ENCODE assay signal across 8 cellular contexts in the genomic region with DNA sequence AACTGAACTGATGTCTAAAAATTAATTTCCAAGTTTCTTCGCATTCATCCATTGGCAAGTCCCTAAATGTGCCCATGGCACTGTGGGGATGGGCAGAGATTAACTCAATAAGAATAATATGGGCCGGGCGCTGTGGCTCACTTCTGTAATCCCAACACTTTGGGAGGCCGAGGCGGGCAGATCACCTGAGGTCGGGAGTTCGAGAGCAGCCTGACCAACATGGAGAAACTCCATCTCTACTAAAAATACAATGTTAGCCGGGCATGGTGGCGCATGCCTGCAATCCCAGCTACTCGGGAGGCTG. TPM values are rescaled to one million over a fixed set of nuclear protein-coding genes. Genes with fewer than 3 reads are reported as not detected.
DNase-seq lines count a peak whose midpoint lies in the region; ATAC-seq, FAIRE-seq and TF ChIP-seq lines count a peak whose summit lies in the region.
"Not testable (repeated sequence)": the region's sequence is repeated elsewhere in the genome, so short reads cannot be mapped to it uniquely, and the experiment has no call there.

No MANE protein-coding gene starts in this region.

- peaks cover 11 to 22% of the 10 kb centered on the region in 2 donors for H3K4me1 ChIP-seq in ascending aorta
- H3K4me1 ChIP-seq in HepG2 (ENCODE audit: insufficient read depth, low read length): peaks cover 45% of the 10 kb centered on the region
- peaks cover 31 to 35% of the 10 kb centered on the region in 2 experiments for H3K4me1 ChIP-seq in neutrophil (ENCODE audit: control insufficient read depth in 1 of 2, insufficient read depth in 1 of 2, low read depth in 1 of 2, low read length in 1 of 2)
- peaks cover 36% of the 10 kb centered on the region for H3K4me1 ChIP-seq in suprapubic skin

- H2AFZ ChIP-seq in HepG2 (ENCODE audit: low read length): not testable (repeated sequence)

- intact Hi-C loops in ascending aorta (cut with DNase I): loop anchor here (2.0 kb wide), 1 partner anchor 75 kb away; a partner anchor contains a TSS
- intact Hi-C loops in HepG2 (cut with micrococcal nuclease; ENCODE audit: unreplicated experiment): loop anchor here (5.0 kb wide), 1 partner anchor 42 kb away; a partner anchor contains a TSS

- TF ChIP-seq RAD21 in HepG2 (CRISPR knock-in tag; IDR thresholded peaks at IDR 0.05): not testable (repeated sequence)

- TF ChIP-seq EP300 in HepG2 (IDR thresholded peaks at IDR 0.05; ENCODE audit: low read depth in 2 of 2, low read length in 2 of 2); HepG2 (CRISPR knock-in tag; IDR thresholded peaks at IDR 0.05; ENCODE audit: borderline replicate concordance); suprapubic skin (IDR thresholded peaks at IDR 0.05): not testable (repeated sequence)

- not testable (repeated sequence) for H4K20me1 ChIP-seq in HepG2 (ENCODE audit: insufficient read depth, low read length)

- peak overlapping the region; percentile 77 for H3K27ac ChIP-seq in C4-2B
- peak overlapping the region; percentile 85 for H3K27ac ChIP-seq in VCaP
- not testable (repeated sequence) for H3K27ac ChIP-seq in ascending aorta, neutrophil, suprapubic skin
- peak overlapping the region; percentile 71 for H3K27ac ChIP-seq in HepG2 (ENCODE audit: extremely low read length, insufficient read depth, low read length)

- H3K4me3 ChIP-seq in Jurkat, Clone E6-1 (ENCODE audit: low read length): peak overlapping the region; percentile 90
- peak overlapping the region; percentile 75 to 87 for H3K4me3 ChIP-seq in ascending aorta
- peak overlapping the region; percentile 91 for H3K4me3 ChIP-seq in epithelial cell of proximal tubule (ENCODE audit: low read depth, low read length)
- H3K4me3 ChIP-seq in HepG2 (replicated peaks in 1 of 3; ENCODE audit: insufficient read depth in 1 of 3, low read depth in 2 of 3, low read length in 3 of 3): peak overlapping the region; percentile 88 to 93 (median 88); a peak in 5 of 6 replicates
- H3K4me3 ChIP-seq in neutrophil (ENCODE audit: low read depth in 1 of 2, low read length in 1 of 2): peak overlapping the region; percentile 63 to 72
- peak overlapping the region; percentile 100 for H3K4me3 ChIP-seq in suprapubic skin

- not testable (repeated sequence) for TF ChIP-seq POLR2A in HepG2 (IDR thresholded peaks at IDR 0.05; ENCODE audit: insufficient read depth in 1 of 2, low read depth in 2 of 2, low read length in 2 of 2); suprapubic skin (IDR thresholded peaks at IDR 0.05)

- not testable (repeated sequence) for H3K27me3 ChIP-seq in ascending aorta; HepG2 (ENCODE audit: control insufficient read depth in 1 of 2, insufficient read depth in 2 of 2, low read length in 2 of 2); neutrophil; suprapubic skin

- H3K9ac ChIP-seq in HepG2 (ENCODE audit: insufficient read depth, low read depth, low read length): peak overlapping the region; percentile 78

- not testable (repeated sequence) for TF ChIP-seq CTCF in C4-2B (conservative IDR thresholded peaks at IDR 0.05); VCaP (conservative IDR thresholded peaks at IDR 0.05); ascending aorta (IDR thresholded peaks at IDR 0.05); epithelial cell of proximal tubule (conservative IDR thresholded peaks at IDR 0.05; ENCODE audit: low read depth, low read length); HepG2 (CRISPR knock-in tag; IDR thresholded peaks at IDR 0.05); neutrophil (IDR thresholded peaks at IDR 0.05); suprapubic skin (IDR thresholded peaks at IDR 0.05)

- POLR2A ChIA-PET in HepG2 (lab: Yijun Ruan, JAX): not testable (repeated sequence)

- CTCF ChIA-PET in HepG2 (lab: Yijun Ruan, JAX; ENCODE audit: low intra/inter-chr PET ratio, low total read pairs): not testable (repeated sequence)

- not testable (repeated sequence) for H3K9me3 ChIP-seq in ascending aorta; HepG2 (ENCODE audit: low read length); neutrophil; suprapubic skin

- H3K79me2 ChIP-seq in HepG2 (ENCODE audit: insufficient read depth, low read length): peaks cover 41% of the 10 kb centered on the region

- not testable (repeated sequence) for DNase-seq in Jurkat, Clone E6-1 (ENCODE audit: low read depth, low spot score); ascending aorta (ENCODE audit: low spot score in 2 of 2); epithelial cell of proximal tubule (ENCODE audit: low read depth); HepG2 (ENCODE audit: low spot score); suprapubic skin (ENCODE audit: low spot score in 2 of 2)

- 82% methylated on average over 10 of the region's 10 CpGs for WGBS in HepG2 (ENCODE audit: low lambda C conversion rate)
- 89% methylated on average over 10 of the region's 10 CpGs for WGBS in suprapubic skin

- H3K4me2 ChIP-seq in HepG2 (ENCODE audit: low read depth, low read length): peak overlapping the region; percentile 70

- ATAC-seq in HepG2: not testable (repeated sequence)

- H3K36me3 ChIP-seq in ascending aorta; HepG2 (replicated peaks in 1 of 2; ENCODE audit: control insufficient read depth in 1 of 2, insufficient read depth in 2 of 2, low read length in 2 of 2); neutrophil; suprapubic skin: not testable (repeated sequence)

- in situ Hi-C loops in HepG2 (cut with HindIII; ENCODE audit: extremely low pct_ligation_motif_present, low pct_unique_long_range_greater_than_20kb): loop anchor here (10.0 kb wide), 1 partner anchor 89 kb away; no protein-coding TSS in a partner anchor

- BruUV-seq in HepG2 (replicated peaks; lab: Mats Ljungman, UMichigan): not testable (repeated sequence)

- FAIRE-seq in HepG2 (lab: Jason Lieb, UNC): not testable (repeated sequence)

RNA-seq across cellular contexts. Expression of a gene that starts 0.5 kb away (rescaled TPM):
- 22.4 TPM for polyA plus RNA-seq in Jurkat, Clone E6-1 (2012; ENCODE audit: insufficient read depth, insufficient read length)
- 10.6 TPM for total RNA-seq in ascending aorta
- 19.2 and 22.2 TPM in 2 replicates for total RNA-seq in epithelial cell of proximal tubule
- 5.9 and 9.9 TPM in 2 replicates for total RNA-seq in HepG2 (2016; rRNA removed; fragmentation: Illumina TruSeq; extraction: Trizol)
- 5.4 and 5.5 TPM in 2 replicates for total RNA-seq in HepG2 (2016; cell fraction: cytosol; rRNA removed; fragmentation: Illumina TruSeq; extraction: Trizol; ENCODE audit: low read depth)
- total RNA-seq in HepG2 (2016; cell fraction: insoluble cytoplasmic fraction; rRNA removed; fragmentation: Illumina TruSeq; extraction: Trizol): 6.0 and 11.1 TPM in 2 replicates
- 6.6 and 8.1 TPM in 2 replicates for total RNA-seq in HepG2 (2016; cell fraction: membrane; rRNA removed; fragmentation: Illumina TruSeq; extraction: Trizol)
- 11.8 and 16.0 TPM in 2 replicates for total RNA-seq in HepG2 (2016; cell fraction: nucleus; rRNA removed; fragmentation: Illumina TruSeq; extraction: Trizol)
- polyA plus RNA-seq in HepG2 (2011; rRNA removed): 6.3 and 6.5 TPM in 2 replicates
- polyA plus RNA-seq in HepG2 (2011; cell fraction: cytosol; rRNA removed): 5.8 and 7.7 TPM in 2 replicates
- 22.7 and 25.4 TPM in 2 replicates for polyA plus RNA-seq in HepG2 (2011; cell fraction: nucleus; rRNA removed)
- 10.8 and 15.1 TPM in 2 replicates for polyA plus RNA-seq in HepG2 (2012)
- 3.9 and 4.0 TPM in 2 replicates for polyA plus RNA-seq in HepG2 (2016; cell fraction: cytosol; fragmentation: Illumina TruSeq; extraction: Trizol; ENCODE audit: low read depth)
- polyA plus RNA-seq in HepG2 (2016; cell fraction: insoluble cytoplasmic fraction; fragmentation: Illumina TruSeq; extraction: Trizol; ENCODE audit: low read depth): 8.3 and 10.4 TPM in 2 replicates
- polyA plus RNA-seq in HepG2 (2016; cell fraction: membrane; fragmentation: Illumina TruSeq; extraction: Trizol; ENCODE audit: low read depth): 5.7 and 6.2 TPM in 2 replicates
- 25.5 and 27.0 TPM in 2 replicates for polyA plus RNA-seq in HepG2 (2016; cell fraction: nucleus; fragmentation: Illumina TruSeq; extraction: Trizol; ENCODE audit: insufficient read depth, low read depth)
- polyA minus RNA-seq in HepG2 (2011; rRNA and poly(A)+ RNA removed; ENCODE audit: low replicate concordance): 7.0 and 10.1 TPM in 2 replicates
- polyA minus RNA-seq in HepG2 (2011; cell fraction: cytosol; rRNA and poly(A)+ RNA removed): 5.2 and 5.5 TPM in 2 replicates
- polyA minus RNA-seq in HepG2 (2011; cell fraction: nucleus; rRNA and poly(A)+ RNA removed): 15.8 and 20.3 TPM in 2 replicates
- total RNA-seq in suprapubic skin: 10 to 100 TPM; 14.6 to 19.0 (median 17.6) TPM

RNA-seq across cellular contexts. Expression of a gene that starts 1.9 kb away (rescaled TPM):
- 50.4 TPM for polyA plus RNA-seq in Jurkat, Clone E6-1 (2012; ENCODE audit: insufficient read depth, insufficient read length)
- total RNA-seq in ascending aorta (11.8 TPM), epithelial cell of proximal tubule (49.5 and 55.4 TPM in 2 replicates), HepG2 (2016; rRNA removed; fragmentation: Illumina TruSeq; extraction: Trizol) (33.9 and 44.6 TPM in 2 replicates), suprapubic skin (10 to 100 TPM; 16.4 to 21.3 (median 20.2) TPM)
- total RNA-seq in HepG2 (2016; cell fraction: cytosol; rRNA removed; fragmentation: Illumina TruSeq; extraction: Trizol; ENCODE audit: low read depth): 8.8 and 9.5 TPM in 2 replicates
- total RNA-seq in HepG2 (2016; cell fraction: insoluble cytoplasmic fraction; rRNA removed; fragmentation: Illumina TruSeq; extraction: Trizol): 34.8 and 45.3 TPM in 2 replicates
- 18.7 and 19.6 TPM in 2 replicates for total RNA-seq in HepG2 (2016; cell fraction: membrane; rRNA removed; fragmentation: Illumina TruSeq; extraction: Trizol)
- 14.0 and 17.3 TPM in 2 replicates for total RNA-seq in HepG2 (2016; cell fraction: nucleus; rRNA removed; fragmentation: Illumina TruSeq; extraction: Trizol)
- 16.5 and 16.6 TPM in 2 replicates for polyA plus RNA-seq in HepG2 (2011; rRNA removed)
- polyA plus RNA-seq in HepG2 (2011; cell fraction: cytosol; rRNA removed): 12.9 and 13.7 TPM in 2 replicates
- 5.9 and 7.7 TPM in 2 replicates for polyA plus RNA-seq in HepG2 (2011; cell fraction: nucleus; rRNA removed)
- 10.7 and 12.2 TPM in 2 replicates for polyA plus RNA-seq in HepG2 (2012)
- 6.5 and 6.7 TPM in 2 replicates for polyA plus RNA-seq in HepG2 (2016; cell fraction: cytosol; fragmentation: Illumina TruSeq; extraction: Trizol; ENCODE audit: low read depth)
- polyA plus RNA-seq in HepG2 (2016; cell fraction: insoluble cytoplasmic fraction; fragmentation: Illumina TruSeq; extraction: Trizol; ENCODE audit: low read depth): 32.4 and 33.3 TPM in 2 replicates
- polyA plus RNA-seq in HepG2 (2016; cell fraction: membrane; fragmentation: Illumina TruSeq; extraction: Trizol; ENCODE audit: low read depth): 10.4 and 10.6 TPM in 2 replicates
- 20.0 and 20.1 TPM in 2 replicates for polyA plus RNA-seq in HepG2 (2016; cell fraction: nucleus; fragmentation: Illumina TruSeq; extraction: Trizol; ENCODE audit: insufficient read depth, low read depth)
- 36.7 and 57.5 TPM in 2 replicates for polyA minus RNA-seq in HepG2 (2011; rRNA and poly(A)+ RNA removed; ENCODE audit: low replicate concordance)
- polyA minus RNA-seq in HepG2 (2011; cell fraction: cytosol; rRNA and poly(A)+ RNA removed): 10.2 and 11.0 TPM in 2 replicates
- 11.3 and 12.9 TPM in 2 replicates for polyA minus RNA-seq in HepG2 (2011; cell fraction: nucleus; rRNA and poly(A)+ RNA removed)

RNA-seq across cellular contexts. Expression of a gene that starts 24.4 kb away (rescaled TPM):
- polyA plus RNA-seq in Jurkat, Clone E6-1 (2012; ENCODE audit: insufficient read depth, insufficient read length): not detected
- total RNA-seq in ascending aorta (not detected), epithelial cell of proximal tubule (not detected in 2 replicates), HepG2 (2016; rRNA removed; fragmentation: Illumina TruSeq; extraction: Trizol) (0.62 TPM in 1 of 2 replicates, not detected in the other), suprapubic skin (not detected)
- total RNA-seq in HepG2 (2016; cell fraction: cytosol; rRNA removed; fragmentation: Illumina TruSeq; extraction: Trizol; ENCODE audit: low read depth): not detected in 2 replicates
- total RNA-seq in HepG2 (2016; cell fraction: insoluble cytoplasmic fraction; rRNA removed; fragmentation: Illumina TruSeq; extraction: Trizol): 0.61 TPM in 1 of 2 replicates, not detected in the other
- 0.15 and 0.21 TPM in 2 replicates for total RNA-seq in HepG2 (2016; cell fraction: membrane; rRNA removed; fragmentation: Illumina TruSeq; extraction: Trizol)
- total RNA-seq in HepG2 (2016; cell fraction: nucleus; rRNA removed; fragmentation: Illumina TruSeq; extraction: Trizol): 0.78 and 1.1 TPM in 2 replicates
- polyA plus RNA-seq in HepG2 (2011; rRNA removed): 0.08 and 0.11 TPM in 2 replicates
- polyA plus RNA-seq in HepG2 (2011; cell fraction: cytosol; rRNA removed): 0.08 and 0.09 TPM in 2 replicates
- polyA plus RNA-seq in HepG2 (2011; cell fraction: nucleus; rRNA removed): 0.24 and 0.29 TPM in 2 replicates
- polyA plus RNA-seq in HepG2 (2012): 0.31 and 0.40 TPM in 2 replicates
- polyA plus RNA-seq in HepG2 (2016; cell fraction: cytosol; fragmentation: Illumina TruSeq; extraction: Trizol; ENCODE audit: low read depth): 0.11 and 0.46 TPM in 2 replicates
- polyA plus RNA-seq in HepG2 (2016; cell fraction: insoluble cytoplasmic fraction; fragmentation: Illumina TruSeq; extraction: Trizol; ENCODE audit: low read depth): 0.50 TPM in 1 of 2 replicates, not detected in the other
- 0.21 and 0.36 TPM in 2 replicates for polyA plus RNA-seq in HepG2 (2016; cell fraction: membrane; fragmentation: Illumina TruSeq; extraction: Trizol; ENCODE audit: low read depth)
- polyA plus RNA-seq in HepG2 (2016; cell fraction: nucleus; fragmentation: Illumina TruSeq; extraction: Trizol; ENCODE audit: insufficient read depth, low read depth): 0.81 and 1.9 TPM in 2 replicates
- not detected in 2 replicates for polyA minus RNA-seq in HepG2 (2011; rRNA and poly(A)+ RNA removed; ENCODE audit: low replicate concordance)
- not detected in 2 replicates for polyA minus RNA-seq in HepG2 (2011; cell fraction: cytosol; rRNA and poly(A)+ RNA removed)
- 0.39 TPM in 1 of 2 replicates, not detected in the other for polyA minus RNA-seq in HepG2 (2011; cell fraction: nucleus; rRNA and poly(A)+ RNA removed)

RNA-seq across cellular contexts. Expression of a gene that starts 44.0 kb away (rescaled TPM):
- 71.2 TPM for polyA plus RNA-seq in Jurkat, Clone E6-1 (2012; ENCODE audit: insufficient read depth, insufficient read length)
- total RNA-seq in ascending aorta (not detected), epithelial cell of proximal tubule (11.2 and 25.0 TPM in 2 replicates), HepG2 (2016; rRNA removed; fragmentation: Illumina TruSeq; extraction: Trizol) (22.0 and 24.9 TPM in 2 replicates), suprapubic skin (1 to 10 TPM in 2 of 4 donors, under 1 TPM in 1, not detected in 1; 0.62 to 3.6 (median 2.5) TPM)
- 32.3 and 41.2 TPM in 2 replicates for total RNA-seq in HepG2 (2016; cell fraction: cytosol; rRNA removed; fragmentation: Illumina TruSeq; extraction: Trizol; ENCODE audit: low read depth)
- 18.1 and 23.2 TPM in 2 replicates for total RNA-seq in HepG2 (2016; cell fraction: insoluble cytoplasmic fraction; rRNA removed; fragmentation: Illumina TruSeq; extraction: Trizol)
- 41.4 and 43.7 TPM in 2 replicates for total RNA-seq in HepG2 (2016; cell fraction: membrane; rRNA removed; fragmentation: Illumina TruSeq; extraction: Trizol)
- 8.1 and 10.8 TPM in 2 replicates for total RNA-seq in HepG2 (2016; cell fraction: nucleus; rRNA removed; fragmentation: Illumina TruSeq; extraction: Trizol)
- 2.9 and 3.3 TPM in 2 replicates for polyA plus RNA-seq in HepG2 (2011; rRNA removed)
- 3.8 and 4.5 TPM in 2 replicates for polyA plus RNA-seq in HepG2 (2011; cell fraction: cytosol; rRNA removed)
- 2.8 and 3.7 TPM in 2 replicates for polyA plus RNA-seq in HepG2 (2011; cell fraction: nucleus; rRNA removed)
- polyA plus RNA-seq in HepG2 (2012): 5.0 and 10.5 TPM in 2 replicates
- polyA plus RNA-seq in HepG2 (2016; cell fraction: cytosol; fragmentation: Illumina TruSeq; extraction: Trizol; ENCODE audit: low read depth): 49.6 and 69.4 TPM in 2 replicates
- 33.2 and 38.1 TPM in 2 replicates for polyA plus RNA-seq in HepG2 (2016; cell fraction: insoluble cytoplasmic fraction; fragmentation: Illumina TruSeq; extraction: Trizol; ENCODE audit: low read depth)
- 55.5 and 60.0 TPM in 2 replicates for polyA plus RNA-seq in HepG2 (2016; cell fraction: membrane; fragmentation: Illumina TruSeq; extraction: Trizol; ENCODE audit: low read depth)
- 17.3 and 17.4 TPM in 2 replicates for polyA plus RNA-seq in HepG2 (2016; cell fraction: nucleus; fragmentation: Illumina TruSeq; extraction: Trizol; ENCODE audit: insufficient read depth, low read depth)
- 5.9 and 8.9 TPM in 2 replicates for polyA minus RNA-seq in HepG2 (2011; rRNA and poly(A)+ RNA removed; ENCODE audit: low replicate concordance)
- polyA minus RNA-seq in HepG2 (2011; cell fraction: cytosol; rRNA and poly(A)+ RNA removed): 1.5 and 2.0 TPM in 2 replicates
- 1.0 and 3.9 TPM in 2 replicates for polyA minus RNA-seq in HepG2 (2011; cell fraction: nucleus; rRNA and poly(A)+ RNA removed)
